Comparison of ENCODE assay signal across 22 cellular contexts in the genomic region with DNA sequence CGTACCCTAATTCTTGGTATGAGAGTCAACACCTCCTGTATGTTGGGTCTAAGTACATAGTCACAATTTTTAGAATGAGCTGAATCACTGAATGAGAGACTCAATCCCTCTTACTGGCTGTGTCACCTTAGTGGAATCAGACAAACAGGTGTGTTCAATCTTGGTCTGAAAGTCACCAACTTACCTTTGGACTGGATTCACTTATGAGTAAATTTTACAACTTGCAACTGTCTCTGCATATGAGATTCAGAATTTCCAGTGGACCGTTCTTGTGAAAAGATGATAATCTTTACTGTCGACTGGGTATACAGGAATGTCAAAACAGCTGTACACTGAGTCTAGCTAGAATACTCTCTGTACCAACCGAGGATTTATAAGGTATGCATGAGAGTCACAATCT.
"Had no signal": no experiment of that assay in that cellular context is flagged by ENCODE, and none has a peak within 500 bp of the region (broad histone marks: within the 10 kb centered on the region; RNA-seq: fewer than 3 reads in every experiment).

No MANE protein-coding gene starts in this region.

- ATAC-seq: left cardiac atrium; left lung; lower lobe of right lung; naive thymus-derived CD4-positive, alpha-beta T cell; right cardiac atrium; sciatic nerve; stimulated activated naive CD8-positive, alpha-beta T cell treated with anti-CD3 and anti-CD28 coated beads, Interleukin-15, amount 100 ng/mL, for 72 hours; upper lobe of right lung had no signal

- H3K4me1 ChIP-seq: left lung, lower lobe of right lung, prostate gland, tibial nerve, upper lobe of right lung had no signal

- H3K27me3 ChIP-seq: left lung, ovary, spleen, tibial nerve, upper lobe of right lung had no signal

- H3K36me3 ChIP-seq: left lung, lower lobe of right lung, ovary, prostate gland, spleen, tibial nerve, upper lobe of right lung had no signal

- DNase-seq: head of caudate nucleus; kidney glomerular epithelial cell; left cardiac atrium; left lung; lower lobe of right lung; mammary epithelial cell; mesenchymal stem cell; naive thymus-derived CD4-positive, alpha-beta T cell; ovary; posterior cingulate gyrus; retina; right cardiac atrium; spleen; stimulated activated CD4-positive, alpha-beta T cell treated with anti-CD3 and anti-CD28 coated beads, Interleukin-4, amount 100 ng/mL, for 24 hours; stimulated activated naive CD4-positive, alpha-beta T cell; stimulated activated naive CD8-positive, alpha-beta T cell treated with anti-CD3 and anti-CD28 coated beads, Interleukin-15, amount 100 ng/mL, for 72 hours; substantia nigra; upper lobe of right lung had no signal

- H3K4me3 ChIP-seq: left lung, lower lobe of right lung, ovary, prostate gland, skin epidermis, spleen, tibial nerve, upper lobe of right lung had no signal

- H3K27ac ChIP-seq: left lung, lower lobe of right lung, ovary, prostate gland, spleen, tibial nerve, upper lobe of right lung had no signal

- H3K9me3 ChIP-seq: lower lobe of right lung, ovary, prostate gland, tibial nerve, upper lobe of right lung had no signal
